In genomic region chr14:32202941-32203882, GRCh38 we compare ENCODE assay signal across 1 cellular context.
TF ChIP-seq lines count a peak whose summit lies in the region.

RNU6-8 (minus strand) TSS chr14:32203269.

TF ChIP-seq in HepG2, 621 proteins besides CTCF, POLR2A, EP300 and RAD21 (continued from another document and continues in another):
- TF ChIP-seq ZFP91 (CRISPR knock-in tag; IDR thresholded peaks at IDR 0.05; ENCODE audit: borderline replicate concordance): peak; percentile 91
- peak; percentile 87 for TF ChIP-seq ZNF317 (CRISPR knock-in tag; IDR thresholded peaks at IDR 0.05)
- TF ChIP-seq SIN3B (IDR thresholded peaks at IDR 0.05; ENCODE audit: low read length): no peak; the same call in 1 of the 2 replicates
- TF ChIP-seq SKIL (CRISPR knock-in tag; IDR thresholded peaks at IDR 0.05; ENCODE audit: borderline replicate concordance): no peak
- TF ChIP-seq MTERF4 (CRISPR knock-in tag; IDR thresholded peaks at IDR 0.05): peak; percentile 86; the same call in 1 of the 2 replicates
- peak; percentile 95 for TF ChIP-seq ZNF333 (CRISPR knock-in tag; IDR thresholded peaks at IDR 0.05; ENCODE audit: borderline replicate concordance)
- peak; percentile 99 for TF ChIP-seq KDM3A (CRISPR knock-in tag; IDR thresholded peaks at IDR 0.05; ENCODE audit: low read depth)
- no peak for TF ChIP-seq LCORL (IDR thresholded peaks at IDR 0.05)
- TF ChIP-seq LCORL (CRISPR knock-in tag; IDR thresholded peaks at IDR 0.05): peak; percentile 84
- no peak; the same call in 1 of the 2 replicates for TF ChIP-seq EHMT2 (IDR thresholded peaks at IDR 0.05; ENCODE audit: borderline replicate concordance, low read depth, low read length)
- TF ChIP-seq MYNN (CRISPR knock-in tag; IDR thresholded peaks at IDR 0.05; ENCODE audit: low read depth): peak; percentile 85
- peak; percentile 82; the same call in 1 of the 2 replicates for TF ChIP-seq HBP1 (CRISPR knock-in tag; IDR thresholded peaks at IDR 0.05; ENCODE audit: low read depth)
- TF ChIP-seq RBAK (CRISPR knock-in tag; IDR thresholded peaks at IDR 0.05): no peak
- TF ChIP-seq MED8 (CRISPR knock-in tag; IDR thresholded peaks at IDR 0.05; ENCODE audit: insufficient replicate concordance): peak; percentile 40
- peak; percentile 85; the same call in 1 of the 2 replicates for TF ChIP-seq ZNF513 (CRISPR knock-in tag; conservative IDR thresholded peaks at IDR 0.05)
- TF ChIP-seq ZSCAN31 (CRISPR knock-in tag; IDR thresholded peaks at IDR 0.05; ENCODE audit: low read depth): peak; percentile 79
- TF ChIP-seq PRDM4 (CRISPR knock-in tag; IDR thresholded peaks at IDR 0.05; ENCODE audit: borderline replicate concordance): peak; percentile 72; the same call in 1 of the 2 replicates
- peak; percentile 75 for TF ChIP-seq CREM (IDR thresholded peaks at IDR 0.05)
- peak; percentile 56; the same call in 1 of the 2 replicates for TF ChIP-seq CREM (CRISPR knock-in tag; IDR thresholded peaks at IDR 0.05)
- TF ChIP-seq SIX1 (CRISPR knock-in tag; IDR thresholded peaks at IDR 0.05; ENCODE audit: borderline replicate concordance): 0 out of 2 replicates have a peak, but pooled peaks have one; percentile 23
- TF ChIP-seq THAP7 (CRISPR knock-in tag; IDR thresholded peaks at IDR 0.05): peak; percentile 5; the same call in 1 of the 2 replicates
- peak; percentile 98 for TF ChIP-seq ZBTB7B (CRISPR knock-in tag; IDR thresholded peaks at IDR 0.05)
- TF ChIP-seq MIER2 (CRISPR knock-in tag; IDR thresholded peaks at IDR 0.05): peak; percentile 70; the same call in 1 of the 2 replicates
- TF ChIP-seq ZNF780A (CRISPR knock-in tag; IDR thresholded peaks at IDR 0.05): no peak
- peak; percentile 94 for TF ChIP-seq MYC (CRISPR knock-in tag; IDR thresholded peaks at IDR 0.05; ENCODE audit: borderline replicate concordance)
- no peak for TF ChIP-seq ZUFSP (CRISPR knock-in tag; IDR thresholded peaks at IDR 0.05; ENCODE audit: borderline replicate concordance)
- peak; percentile 89 for TF ChIP-seq ZNF564 (CRISPR knock-in tag; IDR thresholded peaks at IDR 0.05)
- no peak for TF ChIP-seq HNRNPL (IDR thresholded peaks at IDR 0.05; ENCODE audit: low read depth, low read length)
- TF ChIP-seq ZMYM4 (CRISPR knock-in tag; IDR thresholded peaks at IDR 0.05): no peak; the same call in none of the 2 replicates
- peak; percentile 100 for TF ChIP-seq ZNF567 (CRISPR knock-in tag; IDR thresholded peaks at IDR 0.05; ENCODE audit: borderline replicate concordance)
- no peak; the same call in 1 of the 2 replicates for TF ChIP-seq ZBTB1 (CRISPR knock-in tag; IDR thresholded peaks at IDR 0.05; ENCODE audit: borderline replicate concordance)
- TF ChIP-seq TCF7L2 (IDR thresholded peaks at IDR 0.05; ENCODE audit: low read depth, low read length): no peak
- peak; percentile 97 for TF ChIP-seq ZNF792 (CRISPR knock-in tag; IDR thresholded peaks at IDR 0.05)
- TF ChIP-seq IKZF5 (CRISPR knock-in tag; IDR thresholded peaks at IDR 0.05): peak; percentile 90
- no peak for TF ChIP-seq ZNF761 (CRISPR knock-in tag; conservative IDR thresholded peaks at IDR 0.05)
- TF ChIP-seq HCFC1 (IDR thresholded peaks at IDR 0.05; ENCODE audit: low read depth, low read length): no peak
- TF ChIP-seq TSC22D2 (CRISPR knock-in tag; IDR thresholded peaks at IDR 0.05; ENCODE audit: borderline replicate concordance): peak; percentile 98
- TF ChIP-seq FOXA3 (CRISPR knock-in tag; IDR thresholded peaks at IDR 0.05): peak; percentile 48
- peak; percentile 41; the same call in 1 of the 2 replicates for TF ChIP-seq MTF2 (CRISPR knock-in tag; IDR thresholded peaks at IDR 0.05; ENCODE audit: borderline replicate concordance)
- peak; percentile 74; the same call in 1 of the 2 replicates for TF ChIP-seq TEAD2 (CRISPR knock-in tag; IDR thresholded peaks at IDR 0.05)
- no peak; the same call in none of the 2 replicates for TF ChIP-seq MLXIP (CRISPR knock-in tag; IDR thresholded peaks at IDR 0.05; ENCODE audit: borderline replicate concordance)
- peak; percentile 89 for TF ChIP-seq DRAP1 (CRISPR knock-in tag; IDR thresholded peaks at IDR 0.05)
- peak; percentile 98 for TF ChIP-seq MYPOP (CRISPR knock-in tag; IDR thresholded peaks at IDR 0.05)
- peak; percentile 88 for TF ChIP-seq ZNF331 (CRISPR knock-in tag; IDR thresholded peaks at IDR 0.05)
